Comparison of ENCODE assay signal across 25 cellular contexts in the genomic region with DNA sequence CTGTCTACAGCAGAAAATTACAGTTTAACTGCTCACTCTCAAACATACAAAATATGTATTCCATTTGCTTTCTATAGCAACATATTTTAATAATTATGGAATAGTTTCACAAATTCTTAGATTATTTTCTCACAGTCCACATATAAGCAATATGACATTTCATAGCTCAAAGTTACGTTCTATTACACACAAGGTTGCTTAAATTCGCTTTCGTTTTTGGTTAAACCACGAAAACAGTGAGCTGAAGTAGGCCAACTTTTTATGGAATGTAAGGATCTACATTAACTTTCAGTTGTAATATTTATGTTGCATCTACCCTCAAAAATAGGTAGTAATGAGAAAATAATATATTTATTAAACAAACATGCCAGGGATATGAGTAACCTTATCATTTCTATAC.
"Had no signal": no experiment of that assay in that cellular context is flagged by ENCODE, and none has a peak within 500 bp of the region (broad histone marks: within the 10 kb centered on the region; RNA-seq: fewer than 3 reads in every experiment).

No MANE protein-coding gene starts in this region.

- H3K36me3 ChIP-seq: breast epithelium had no signal

- H3K4me3 ChIP-seq: breast epithelium, coronary artery, PC-9 had no signal

- DNase-seq: activated CD4-positive, alpha-beta T cell treated with anti-CD3 and anti-CD28 coated beads for 48 hours; activated CD4-positive, alpha-beta T cell treated with anti-CD3 and anti-CD28 coated beads, Interleukin-2, amount 50 U/mL, for 4 hours; activated CD4-positive, CD25-positive, alpha-beta regulatory T cell treated with anti-CD3 and anti-CD28 coated beads, Interleukin-2, amount 50 U/mL, for 72 hours; activated CD8-positive, alpha-beta memory T cell treated with anti-CD3 and anti-CD28 coated beads, Interleukin-2, amount 50 U/mL, for 48 hours; activated CD8-positive, alpha-beta T cell treated with anti-CD3 and anti-CD28 coated beads, Interleukin-2, amount 10 ng/mL, durations not matched to agents 7 days and 5 days; activated effector memory CD4-positive, alpha-beta T cell treated with Interleukin-2 at 50 U/mL for 16 hours; activated naive CD4-positive, alpha-beta T cell; activated T-cell treated with anti-CD3 and anti-CD28 coated beads, Interleukin-2, amount 50 U/mL, for 1 hour; aorta; caudate nucleus; Karpas-422; NCI-H1092; NCI-H1417; NCI-H1930; NCI-H2107; NCI-H2171 treated with DMSO at 0.1 percent for 48 hours; NCI-H226; NCI-H510A; NCI-H526 treated with DMSO at 0.1 percent for 48 hours; NCI-H82; NK-92 treated with Interleukin-12 subunit alpha and Interleukin-12 subunit beta, amount 100 ng/mL, for 24 hours; PC-9; SHP77 treated with DMSO at 0.1 percent for 48 hours had no signal

- H3K27me3 ChIP-seq: breast epithelium had no signal

- H3K4me1 ChIP-seq: breast epithelium had no signal

- H3K4me2 ChIP-seq: PC-9 had no signal

- H3K27ac ChIP-seq: breast epithelium, coronary artery, PC-9 had no signal

- H2AFZ ChIP-seq: PC-9 had no signal
